In genomic region chr16:19886061-19886792, GRCh38 we compare ENCODE assay signal across 8 cellular contexts.
DNase-seq lines count a peak whose midpoint lies in the region; ATAC-seq lines count a peak whose summit lies in the region.

No MANE protein-coding gene starts in this region.

- peaks cover 7% of the 10 kb centered on the region for H3K36me3 Mint-ChIP-seq in effector memory CD8-positive, alpha-beta T cell (ENCODE audit: insufficient read depth)

- peak overlapping the region; percentile 84 to 85 for H3K4me3 Mint-ChIP-seq in effector memory CD8-positive, alpha-beta T cell

- ATAC-seq in HG03521 (IDR thresholded peaks at IDR 0.05; ENCODE audit: unreplicated experiment) = peak; percentile 65
- peak; percentile 64 for ATAC-seq in effector memory CD8-positive, alpha-beta T cell (replicated peaks)

- H3K27ac Mint-ChIP-seq in effector memory CD8-positive, alpha-beta T cell = peak overlapping the region in 1 of 2 donors; percentile 72

- peaks cover 40 to 53% of the 10 kb centered on the region in 2 donors for H3K27me3 Mint-ChIP-seq in effector memory CD8-positive, alpha-beta T cell

- peaks cover 19 to 24% of the 10 kb centered on the region in 2 donors for H3K4me1 Mint-ChIP-seq in effector memory CD8-positive, alpha-beta T cell (ENCODE audit: low read depth in 2 of 2)

- H3K9me3 Mint-ChIP-seq in effector memory CD8-positive, alpha-beta T cell = no peaks in the 10 kb centered on the region

- DNase-seq in GM04504 (ENCODE audit: low read depth) = peak; percentile 39
- peak; percentile 56 to 80 for DNase-seq in NOMO-1 (lab: John Stamatoyannopoulos, UW; ENCODE audit: unreplicated experiment in 2 of 2)
- peak; percentile 92 for DNase-seq in activated CD8-positive, alpha-beta memory T cell treated with anti-CD3 and anti-CD28 coated beads for 24 hours
- DNase-seq in effector memory CD8-positive, alpha-beta T cell = peak; percentile 71 to 76 (median 75)
- peak; percentile 87 for DNase-seq in midbrain (lab: John Stamatoyannopoulos, UW)
- DNase-seq in stimulated activated CD8-positive, alpha-beta memory T cell treated with anti-CD3 and anti-CD28 coated beads, Interleukin-15, amount 100 ng/mL, for 4 hours (ENCODE audit: low read depth in 2 of 2) = peak; percentile 51 to 58
- DNase-seq in GOT3 (lab: John Stamatoyannopoulos, UW) = no peak
